ENCODE assay signal across 8 cellular contexts in the genomic region with DNA sequence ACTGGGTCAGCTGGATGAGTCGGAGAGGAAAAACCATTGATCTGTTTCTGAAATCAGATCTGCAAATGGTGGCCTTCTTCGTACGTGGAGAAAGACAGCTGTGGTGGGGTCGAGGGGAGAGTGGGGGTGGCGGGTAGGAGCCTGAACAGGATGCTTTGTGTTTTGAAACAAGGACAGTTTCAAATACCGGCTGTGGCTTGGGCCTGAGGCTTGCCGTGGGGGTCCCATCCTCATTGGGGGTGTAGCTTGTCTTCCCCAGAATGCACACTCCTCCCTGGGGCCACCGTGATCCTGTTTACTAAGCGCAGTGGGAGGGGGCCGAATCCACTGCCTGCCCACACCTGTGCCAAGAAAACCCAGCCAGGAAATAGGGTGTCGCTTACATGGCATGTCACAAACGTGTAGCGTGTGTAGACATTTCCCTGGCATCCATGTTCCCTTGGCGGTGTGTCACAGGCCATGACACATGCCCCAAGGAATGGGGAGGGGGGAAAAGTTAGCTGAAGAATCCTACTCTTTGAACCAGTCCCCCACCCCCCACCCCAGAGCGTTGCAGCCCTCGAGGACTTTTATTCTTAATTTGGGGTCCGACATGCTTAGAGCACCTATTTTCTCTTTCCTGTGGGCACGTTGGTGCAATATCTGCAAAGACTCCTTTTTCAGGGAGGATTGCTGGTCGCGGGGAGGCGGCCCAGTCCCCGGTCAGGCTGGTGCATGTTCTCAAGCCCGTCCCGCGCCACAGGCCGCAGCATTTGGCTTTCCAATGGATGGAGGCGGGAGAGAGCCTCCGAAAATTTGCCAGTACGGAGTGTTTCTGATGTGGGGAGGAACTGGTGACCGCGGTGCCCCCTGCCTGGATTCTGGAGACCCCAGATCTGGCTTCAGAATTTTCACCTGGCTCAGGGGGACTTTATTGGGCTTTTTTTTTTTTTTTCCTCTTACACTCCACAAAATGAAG. TPM values are rescaled to one million over a fixed set of nuclear protein-coding genes. Genes with fewer than 3 reads are reported as not detected.
DNase-seq lines count a peak whose midpoint lies in the region; ATAC-seq, FAIRE-seq and TF ChIP-seq lines count a peak whose summit lies in the region.

No MANE protein-coding gene starts in this region.

- no peaks in the 10 kb centered on the region; the same call in 1 of the 2 replicates for H3K9me3 ChIP-seq in AG04450 (ENCODE audit: control insufficient read depth, insufficient read depth, low read length)
- H3K9me3 ChIP-seq in WERI-Rb-1 (ENCODE audit: severe bottlenecking), result no peaks in the 10 kb centered on the region
- no peaks in the 10 kb centered on the region for H3K9me3 ChIP-seq in ovary

- H3K36me3 ChIP-seq in WERI-Rb-1, result no peaks in the 10 kb centered on the region
- H3K36me3 ChIP-seq in ovary, result no peaks in the 10 kb centered on the region

- intact Hi-C loops in ovary (cut with DNase I), result no loop called here

- H3K27me3 ChIP-seq in AG04450 (ENCODE audit: control insufficient read depth, insufficient read depth, low read length) (peaks cover 19% of the 10 kb centered on the region), WERI-Rb-1 (ENCODE audit: insufficient read depth, low read depth, severe bottlenecking) (no peaks in the 10 kb centered on the region), ovary (no peaks in the 10 kb centered on the region)

- POLR2A ChIA-PET in AG04450 (lab: Yijun Ruan, JAX), result interaction anchor here (0.6 kb wide), 2 partner anchors 26 to 171 kb away, joined by 3 read pairs; no protein-coding TSS in a partner anchor

- no peak for TF ChIP-seq EP300 in ovary (IDR thresholded peaks at IDR 0.05)

- no peak for ATAC-seq in GM21526 (IDR thresholded peaks at IDR 0.05; ENCODE audit: low FRiP score, unreplicated experiment)

- TF ChIP-seq POLR2A in GM12891 (IDR thresholded peaks at IDR 0.05; ENCODE audit: low read depth, low read length) (no peak), ovary (IDR thresholded peaks at IDR 0.05) (no peak)

- CTCF ChIA-PET in AG04450 (lab: Charles Lee), result no interaction called here

- WGBS in ovary, 3 donors, result 20 to 36% (median 33%) methylated on average over 31 of the region's 31 CpGs

- H3K4me3 ChIP-seq in AG04450 (ENCODE audit: low read depth, low read length) (peak overlapping the region; percentile 79), WERI-Rb-1 (ENCODE audit: low read depth, low read length) (peak overlapping the region; percentile 51), ovary (peak overlapping the region; percentile 83)

- H3K4me1 ChIP-seq in ovary (ENCODE audit: insufficient read depth), result peaks cover 12% of the 10 kb centered on the region

- TF ChIP-seq CTCF in AG04450 (IDR thresholded peaks at IDR 0.05; ENCODE audit: low read depth, low read length) (no peak), WERI-Rb-1 (IDR thresholded peaks at IDR 0.05; ENCODE audit: low read depth, low read length) (no peak), ovary (IDR thresholded peaks at IDR 0.05) (no peak)

- DNase-seq in AG04450 (ENCODE audit: low read depth, low spot score) (no peak), GM12891 (ENCODE audit: insufficient read length, low spot score) (peak; percentile 47), WERI-Rb-1 (no peak), fibroblast of gingiva (ENCODE audit: low read depth) (peak; percentile 36), ovary (no peak), CD1c-positive myeloid dendritic cell (ENCODE audit: extremely low spot score) (no peak), NCI-H2227 (lab: John Stamatoyannopoulos, UW; ENCODE audit: unreplicated experiment) (no peak)

- no peak overlapping the region for H3K27ac ChIP-seq in AG04450 (ENCODE audit: low read depth, low read length)
- H3K27ac ChIP-seq in WERI-Rb-1, result no peak overlapping the region
- peak overlapping the region in 1 of 2 donors; percentile 51 for H3K27ac ChIP-seq in ovary

- FAIRE-seq in GM12891 (lab: Jason Lieb, UNC), result no peak

TF ChIP-seq in GM12891, 5 proteins besides CTCF, POLR2A, EP300 and RAD21:
- TF ChIP-seq TAF1 (IDR thresholded peaks at IDR 0.05; ENCODE audit: low read depth, low read length) (no peak), SPI1 (IDR thresholded peaks at IDR 0.05; ENCODE audit: low read depth, low read length) (no peak), PAX5 (IDR thresholded peaks at IDR 0.05; ENCODE audit: insufficient read depth, low read length, severe bottlenecking) (no peak), POLR2AphosphoS5 (IDR thresholded peaks at IDR 0.05; ENCODE audit: low read depth, low read length) (no peak), POU2F2 (IDR thresholded peaks at IDR 0.05; ENCODE audit: low read depth, low read length) (no peak)
TF ChIP-seq in GM12891: peak in this region for 0.

RNA-seq across cellular contexts. Expression of gene CMIP, which starts 2.0 kb away (rescaled TPM):
- polyA plus RNA-seq in AG04450 (2011; rRNA removed) (2.7 and 5.5 TPM in 2 replicates), ovary (10 to 100 TPM; 28.6 to 37.8 TPM)
- 8.3 and 14.3 TPM in 2 replicates for polyA minus RNA-seq in AG04450 (2011; rRNA and poly(A)+ RNA removed)
- polyA plus RNA-seq in GM12891 (2012; ENCODE audit: low read depth, missing spikeins), result 15.3 TPM
- total RNA-seq in ovary, result 10 to 100 TPM; 19.4 to 68.2 (median 38.7) TPM

Comparison
In these comparisons a context has a peak if more than half of its experiments do, and no peak if none do; other contexts are left out.
1. DNase-seq: peak in GM12891 (single experiment) and fibroblast of gingiva (single experiment); none in AG04450 (single experiment), WERI-Rb-1 (single experiment), ovary (0 of 5), CD1c-positive myeloid dendritic cell (single experiment) and NCI-H2227 (single experiment).
2. Peak in every context shown above with its lines, with median percentiles within 50 percentile points of each other: H3K4me3 ChIP-seq.